In genomic region chr3:149395107-149396089, GRCh38 we compare ENCODE assay signal across 11 cellular contexts. TPM values are rescaled to one million over a fixed set of nuclear protein-coding genes. Genes with fewer than 3 reads are reported as not detected.
DNase-seq lines count a peak whose midpoint lies in the region; ATAC-seq and TF ChIP-seq lines count a peak whose summit lies in the region.
"Had no signal": no experiment of that assay in that cellular context is flagged by ENCODE, and none has a peak within 500 bp of the region (broad histone marks: within the 10 kb centered on the region; RNA-seq: fewer than 3 reads in every experiment).

No MANE protein-coding gene starts in this region.

- H3F3A ChIP-seq in GM23338 (replicated peaks; ENCODE audit: low read depth) = no peaks in the 10 kb centered on the region

- no peak overlapping the region for H2AFZ ChIP-seq in GM23338

- no peaks in the 10 kb centered on the region for H3K79me2 ChIP-seq in GM23338 (replicated peaks; ENCODE audit: insufficient read depth)

- no peak overlapping the region for H3K4me3 ChIP-seq in fibroblast of pulmonary artery (replicated peaks; ENCODE audit: low read depth, low read length)
- H3K4me3 ChIP-seq in GM23338 = no peak overlapping the region
- H3K4me3 ChIP-seq: uterus had no signal

- H3K27me3 Mint-ChIP-seq in GM23338 (ENCODE audit: insufficient read depth, low read depth, poor library complexity) = peaks cover 1% of the 10 kb centered on the region

- H3K27ac ChIP-seq in GM23338 (ENCODE audit: low read depth) = no peak overlapping the region
- H3K27ac ChIP-seq: HL-60 had no signal

- H3K4me1 ChIP-seq in GM23338 (ENCODE audit: insufficient read depth) = no peaks in the 10 kb centered on the region
- H3K4me1 ChIP-seq: uterus had no signal

- no peaks in the 10 kb centered on the region for H4K20me1 ChIP-seq in GM23338 (replicated peaks; ENCODE audit: insufficient read depth)

- H3K36me3 Mint-ChIP-seq in GM23338 (ENCODE audit: low read depth) = no peaks in the 10 kb centered on the region

- H3K4me2 ChIP-seq in GM23338 = no peak overlapping the region

- H3K36me3 ChIP-seq in GM23338 (ENCODE audit: insufficient read depth) = no peaks in the 10 kb centered on the region
- H3K36me3 ChIP-seq: uterus had no signal

- no peaks in the 10 kb centered on the region for H3K9me2 ChIP-seq in GM23338 (ENCODE audit: insufficient read depth)

- H3K9me3 Mint-ChIP-seq in GM23338 = no peaks in the 10 kb centered on the region

- H3K27me3 ChIP-seq in GM23338 (ENCODE audit: insufficient read depth) = no peaks in the 10 kb centered on the region
- H3K27me3 ChIP-seq: uterus had no signal

- DNase-seq in HCEC 1CT (peak; percentile 56), NCI-H82 treated with DMSO at 0.1 percent for 48 hours (lab: John Stamatoyannopoulos, UW; ENCODE audit: unreplicated experiment) (peak; percentile 16), fibroblast of pulmonary artery (ENCODE audit: low read depth) (peak; percentile 87), pulmonary artery endothelial cell (ENCODE audit: low read depth, low spot score) (peak; percentile 91), GM23338 (ENCODE audit: low spot score) (no peak)
- DNase-seq: activated CD8-positive, alpha-beta memory T cell treated with anti-CD3 and anti-CD28 coated beads for 24 hours; uterus had no signal

- H3K4me3 Mint-ChIP-seq in GM23338 = no peak overlapping the region

- TF ChIP-seq CTCF in fibroblast of pulmonary artery (IDR thresholded peaks at IDR 0.05; ENCODE audit: low read length, missing control alignments) = no peak
- TF ChIP-seq CTCF in GM23338 (conservative IDR thresholded peaks at IDR 0.05; ENCODE audit: low read depth in 2 of 2) = no peak

- no peak overlapping the region for H3K27ac Mint-ChIP-seq in GM23338

- H3K4me1 Mint-ChIP-seq in GM23338 = no peaks in the 10 kb centered on the region; the same call in 2 of the 3 replicates

- ATAC-seq in GM18907 (IDR thresholded peaks at IDR 0.05; ENCODE audit: unreplicated experiment) (no peak), GM23338 (no peak), GM19395 (IDR thresholded peaks at IDR 0.05; ENCODE audit: unreplicated experiment) (no peak), GM18511 (IDR thresholded peaks at IDR 0.05; ENCODE audit: unreplicated experiment) (no peak)

TF ChIP-seq in GM23338, 12 proteins besides CTCF, POLR2A, EP300 and RAD21 (continues in another document):
- no peak for TF ChIP-seq REST (IDR thresholded peaks at IDR 0.05; ENCODE audit: unreplicated experiment)
- TF ChIP-seq POLR2AphosphoS5 (IDR thresholded peaks at IDR 0.05; ENCODE audit: low read depth) = no peak
- no peak for TF ChIP-seq ZNF462 (CRISPR knock-in tag; IDR thresholded peaks at IDR 0.05)
- TF ChIP-seq CREB1 (CRISPR knock-in tag; IDR thresholded peaks at IDR 0.05; ENCODE audit: low read depth) = no peak
- no peak for TF ChIP-seq NANOG (IDR thresholded peaks at IDR 0.05; ENCODE audit: borderline replicate concordance)
- no peak for TF ChIP-seq JUNB (IDR thresholded peaks at IDR 0.05; ENCODE audit: unreplicated experiment)
- no peak for TF ChIP-seq ZNF114 (CRISPR knock-in tag; IDR thresholded peaks at IDR 0.05)
- no peak for TF ChIP-seq ZNF331 (CRISPR knock-in tag; IDR thresholded peaks at IDR 0.05; ENCODE audit: low read depth)
- TF ChIP-seq STAT1 (IDR thresholded peaks at IDR 0.05; ENCODE audit: unreplicated experiment) = no peak
- TF ChIP-seq EZH2 (IDR thresholded peaks at IDR 0.05; ENCODE audit: low read depth, unreplicated experiment) = no peak
- no peak for TF ChIP-seq ETS1 (IDR thresholded peaks at IDR 0.05)

RNA-seq across cellular contexts. Expression of gene TM4SF1, which starts 17.9 kb away (rescaled TPM):
- total RNA-seq in pulmonary artery endothelial cell = 1,009 and 1,063 TPM in 2 replicates
- total RNA-seq in GM23338 (2014; rRNA removed; shearing (Covaris generic)) = 0.10 TPM in 1 of 2 replicates, not detected in the other
- polyA plus RNA-seq in GM23338 (2016; fragmentation: Nextera tagmentation; extraction: Ambion mirVana) = 0.49 and 0.74 TPM in 2 replicates

Comparison
In these comparisons a context has a peak if more than half of its experiments do, and no peak if none do; other contexts are left out.
1. RNA of gene TM4SF1, which starts 17.9 kb away (total RNA-seq): 1,009 to 1,063 TPM in pulmonary artery endothelial cell; 0.10 TPM in GM23338; every median in the first group is over 100 times any median in the second.